26 cellular contexts compared by ENCODE assay signal in the genomic region with DNA sequence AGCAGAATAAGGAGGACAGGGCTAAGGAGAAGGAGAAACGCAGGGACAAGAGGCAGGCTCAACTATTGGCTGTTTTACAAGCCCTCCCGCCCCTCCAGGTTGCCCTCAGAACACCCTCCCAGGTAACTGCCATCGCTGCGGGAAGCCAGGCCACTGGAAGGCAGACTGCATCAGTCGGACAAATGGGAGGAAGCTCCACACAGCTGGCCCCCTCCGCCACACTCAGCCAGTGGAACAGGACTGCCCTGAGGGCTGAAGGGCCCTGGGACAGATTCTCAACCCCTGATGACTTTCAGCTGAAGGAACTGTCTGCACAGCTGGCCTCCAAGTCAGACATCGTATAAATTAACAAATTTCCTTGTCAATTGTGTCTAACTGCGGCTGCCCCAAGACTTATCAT.
"Had no signal": no experiment of that assay in that cellular context is flagged by ENCODE, and none has a peak within 500 bp of the region (broad histone marks: within the 10 kb centered on the region; RNA-seq: fewer than 3 reads in every experiment).

No MANE protein-coding gene starts in this region.

- ATAC-seq: activated CD8-positive, alpha-beta T cell treated with anti-CD3 and anti-CD28 coated beads for 36 hours; activated T-cell treated with anti-CD3 and anti-CD28 coated beads, Interleukin-2, amount 50 U/mL, for 4 hours; activated T-helper 17 cell treated with anti-CD3 and anti-CD28 coated beads, Interleukin-2, amount 50 U/mL, for 72 hours; gastroesophageal sphincter; left colon; naive thymus-derived CD4-positive, alpha-beta T cell; right cardiac atrium; T-helper 17 cell had no signal

- H3K9ac ChIP-seq: parathyroid adenoma had no signal

- H3K4me3 ChIP-seq: gastroesophageal sphincter, testis, transverse colon had no signal

- H3K79me2 ChIP-seq: parathyroid adenoma had no signal

- H3K4me1 ChIP-seq: gastroesophageal sphincter, parathyroid adenoma, testis, transverse colon had no signal

- H2AFZ ChIP-seq: parathyroid adenoma had no signal

- H3K9me3 ChIP-seq: gastroesophageal sphincter, testis, transverse colon had no signal

- FAIRE-seq: astrocyte, endothelial cell of umbilical vein, kidney had no signal

- DNase-seq: activated CD4-positive, alpha-beta T cell treated with anti-CD3 and anti-CD28 coated beads, Interleukin-2, amount 50 U/mL, for 1 hour; activated CD8-positive, alpha-beta T cell treated with anti-CD3 and anti-CD28 coated beads for 36 hours; activated gamma-delta T cell treated with Interleukin-2 at 50 U/mL for 16 hours; activated naive CD4-positive, alpha-beta T cell treated with anti-CD3 and anti-CD28 coated beads, Interleukin-2, amount 50 U/mL, for 16 hours; activated T-cell treated with anti-CD3 and anti-CD28 coated beads, Interleukin-2, amount 50 U/mL, for 4 hours; amniotic stem cell; caudate nucleus; cortex of kidney; hippocampal formation; immature natural killer cell; kidney; left colon; midbrain; naive thymus-derived CD4-positive, alpha-beta T cell; stimulated activated CD4-positive, alpha-beta T cell treated with anti-CD3 and anti-CD28 coated beads, Interleukin-2, amount 100 ng/mL, for 48 hours; stimulated activated naive CD4-positive, alpha-beta T cell treated with Interleukin-2 at 50 U/mL for 16 hours; T-helper 17 cell; T1000; testis; transverse colon had no signal

- H3K27me3 ChIP-seq: testis, transverse colon had no signal

- H3K36me3 ChIP-seq: transverse colon had no signal

- H3K27ac ChIP-seq: gastroesophageal sphincter, parathyroid adenoma, testis had no signal
